Comparison of ENCODE assay signal across 11 cellular contexts in the genomic region with DNA sequence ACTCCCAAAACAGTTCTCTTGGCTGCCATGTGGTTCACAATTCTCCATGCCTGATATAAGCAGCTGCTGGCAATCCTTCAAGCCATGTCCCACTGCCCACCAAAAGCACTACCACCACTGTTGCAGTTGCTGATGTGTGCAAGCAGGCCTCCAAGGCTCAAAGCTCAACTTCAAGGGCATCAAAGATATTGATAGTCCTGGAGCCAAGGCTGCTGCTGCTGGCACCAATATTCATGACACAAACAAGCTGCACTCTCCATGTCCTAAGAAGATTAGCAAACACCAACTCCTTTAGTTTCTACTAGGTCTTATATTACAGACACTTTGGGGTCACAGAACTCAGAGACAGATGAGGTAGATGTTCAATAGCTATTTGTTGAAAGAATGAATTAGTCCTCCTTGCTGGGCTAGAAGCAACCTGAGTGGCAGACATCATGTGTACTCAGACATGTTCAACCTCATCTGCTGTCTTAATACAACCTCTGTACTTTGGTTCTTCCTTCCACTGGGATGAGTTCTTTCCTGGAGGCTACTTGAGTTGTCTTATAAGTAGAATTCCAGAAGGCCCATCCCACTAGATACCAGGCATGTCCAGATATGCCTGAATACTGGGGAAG.
DNase-seq lines count a peak whose midpoint lies in the region; ATAC-seq and TF ChIP-seq lines count a peak whose summit lies in the region.
"Had no signal": no experiment of that assay in that cellular context is flagged by ENCODE, and none has a peak within 500 bp of the region (broad histone marks: within the 10 kb centered on the region; RNA-seq: fewer than 3 reads in every experiment).

No MANE protein-coding gene starts in this region.

- H3K9me2 ChIP-seq in PC-3 (replicated peaks; ENCODE audit: low read length) = no peaks in the 10 kb centered on the region

- no peak overlapping the region for H4K12ac ChIP-seq in trophoblast cell (ENCODE audit: low read depth, low read length)

- POLR2A ChIA-PET in PC-3 (lab: Charles Lee; ENCODE audit: unreplicated experiment) = interaction anchor here (1.0 kb wide), 1 partner anchor 104 kb away, joined by 3 read pairs; a partner anchor contains a TSS

- no peak overlapping the region for H3K4me3 ChIP-seq in ACC112 (ENCODE audit: low read depth, low read length)
- no peak overlapping the region for H3K4me3 ChIP-seq in PC-3 (ENCODE audit: low read length)
- no peak overlapping the region for H3K4me3 ChIP-seq in trophoblast cell (ENCODE audit: low read depth, low read length)

- ATAC-seq in PC-3 (no peak), GM18517 (IDR thresholded peaks at IDR 0.05; ENCODE audit: unreplicated experiment) (no peak), HG03378 (IDR thresholded peaks at IDR 0.05; ENCODE audit: unreplicated experiment) (no peak)
- ATAC-seq: CD8-positive, alpha-beta T cell had no signal

- no peak overlapping the region for H3K4me2 ChIP-seq in PC-3 (ENCODE audit: low read length)
- no peak overlapping the region for H3K4me2 ChIP-seq in trophoblast cell (ENCODE audit: low read length)

- H3K9me3 ChIP-seq in PC-3 (ENCODE audit: low read length) (no peaks in the 10 kb centered on the region), trophoblast cell (ENCODE audit: insufficient read depth, low read depth, low read length) (no peaks in the 10 kb centered on the region)

- peaks cover 4% of the 10 kb centered on the region for H3F3A ChIP-seq in PC-3 (ENCODE audit: low read length, unreplicated experiment)

- H3K9ac ChIP-seq in PC-3 (ENCODE audit: low read length) (no peak overlapping the region), trophoblast cell (ENCODE audit: low read length) (no peak overlapping the region)

- peak overlapping the region; percentile 89 for H2AK5ac ChIP-seq in trophoblast cell (ENCODE audit: low read length)

- intact Hi-C loops in PC-3 (cut with micrococcal nuclease) = no loop called here

- no peak overlapping the region for H3K14ac ChIP-seq in trophoblast cell (ENCODE audit: low read length)

- H3K27me3 ChIP-seq in ACC112 (ENCODE audit: insufficient read depth, low read length) (no peaks in the 10 kb centered on the region), PC-3 (ENCODE audit: low read length) (no peaks in the 10 kb centered on the region), trophoblast cell (ENCODE audit: insufficient read depth, low read length) (no peaks in the 10 kb centered on the region)

- H3K27ac ChIP-seq in ACC112 (ENCODE audit: low read depth, low read length) (peak overlapping the region; percentile 75), PC-3 (ENCODE audit: low read length) (peak overlapping the region; percentile 65), epithelial cell of prostate (peak overlapping the region; percentile 97), trophoblast cell (ENCODE audit: low read depth, low read length) (no peak overlapping the region)

- CTCF ChIA-PET in PC-3 (lab: Charles Lee) = no interaction called here

- no peaks in the 10 kb centered on the region for H3K79me2 ChIP-seq in ACC112 (ENCODE audit: control insufficient read depth, insufficient read depth, low read length, unreplicated experiment)
- no peaks in the 10 kb centered on the region for H3K79me2 ChIP-seq in PC-3 (ENCODE audit: low read length)
- H3K79me2 ChIP-seq in trophoblast cell (ENCODE audit: control insufficient read depth, insufficient read depth, low read length, poor library complexity) = peaks cover 2% of the 10 kb centered on the region

- H3K79me1 ChIP-seq in trophoblast cell (ENCODE audit: low read length) = peaks cover 2% of the 10 kb centered on the region

- peak overlapping the region; percentile 23 for H3K18ac ChIP-seq in trophoblast cell (ENCODE audit: low read length)

- H2BK120ac ChIP-seq in trophoblast cell (ENCODE audit: insufficient read depth, low read length, poor library complexity) = no peak overlapping the region

- BruUV-seq in PC-3 (replicated peaks; lab: Mats Ljungman, UMichigan) = no TSS peak

- no peak overlapping the region for H3K23ac ChIP-seq in trophoblast cell (ENCODE audit: low read length)

- DNase-seq in PC-3 (no peak), epithelial cell of prostate (ENCODE audit: low read depth, low spot score) (peak; percentile 43), trophoblast cell (peak in 1 of 2 donors; percentile 30), amygdala (lab: John Stamatoyannopoulos, UW) (no peak)
- DNase-seq in activated CD4-positive, CD25-positive, alpha-beta regulatory T cell (lab: John Stamatoyannopoulos, UW) = no peak
- DNase-seq: CD8-positive, alpha-beta T cell; cortex of kidney; NCI-H1092 had no signal

- H4K8ac ChIP-seq in trophoblast cell (ENCODE audit: low read depth, low read length) = peak overlapping the region; percentile 11

- H2AFZ ChIP-seq in ACC112 (ENCODE audit: low read length, unreplicated experiment) (peak overlapping the region; percentile 15), PC-3 (ENCODE audit: low read length) (no peak overlapping the region), trophoblast cell (ENCODE audit: insufficient read depth, low read length, poor library complexity) (no peak overlapping the region)

- H2BK5ac ChIP-seq in trophoblast cell (ENCODE audit: low read depth, low read length, poor library complexity) = no peak overlapping the region

- no peak for TF ChIP-seq CTCF in PC-3 (conservative IDR thresholded peaks at IDR 0.05; ENCODE audit: low read depth, low read length)

- no peak overlapping the region for H3K4ac ChIP-seq in trophoblast cell (ENCODE audit: low read depth, low read length)

- H3K36me3 ChIP-seq in ACC112 (ENCODE audit: insufficient read depth, low read length) (no peaks in the 10 kb centered on the region), PC-3 (ENCODE audit: low read depth, low read length) (no peaks in the 10 kb centered on the region), trophoblast cell (ENCODE audit: control insufficient read depth in 1 of 2, insufficient read depth in 2 of 2, low read length in 2 of 2) (no peaks in the 10 kb centered on the region)

- H2BK12ac ChIP-seq in trophoblast cell (ENCODE audit: low read length) = peak overlapping the region; percentile 69

- H4K91ac ChIP-seq in trophoblast cell (ENCODE audit: low read depth, low read length) = no peak overlapping the region

- H4K20me1 ChIP-seq in PC-3 (ENCODE audit: low read length) = no peaks in the 10 kb centered on the region

- peaks cover 56% of the 10 kb centered on the region for H3K4me1 ChIP-seq in ACC112 (ENCODE audit: control insufficient read depth, insufficient read depth, low read length, unreplicated experiment)
- peaks cover 61% of the 10 kb centered on the region for H3K4me1 ChIP-seq in PC-3 (ENCODE audit: insufficient read depth, low read length)
- H3K4me1 ChIP-seq in trophoblast cell (ENCODE audit: control insufficient read depth in 1 of 2, insufficient read depth in 2 of 2, low read length in 2 of 2) = peaks cover 3 to 4% of the 10 kb centered on the region in 2 experiments
